In genomic region chr14:22599349-22599748, GRCh38 we compare ENCODE assay signal across 8 cellular contexts. TPM values are rescaled to one million over a fixed set of nuclear protein-coding genes. Genes with fewer than 3 reads are reported as not detected.
A peak's percentile ranks its signal among the peaks of the same experiment; 100 is the strongest.
DNase-seq lines count a peak whose midpoint lies in the region; ATAC-seq and TF ChIP-seq lines count a peak whose summit lies in the region.

No MANE protein-coding gene starts in this region.

- no peaks in the 10 kb centered on the region for H3K27me3 ChIP-seq in right atrium auricular region
- H3K27me3 ChIP-seq in muscle layer of colon (ENCODE audit: control insufficient read depth in 1 of 2, insufficient read depth in 2 of 2, low read length in 2 of 2) = no peaks in the 10 kb centered on the region
- no peaks in the 10 kb centered on the region for H3K27me3 ChIP-seq in vagina

- peaks cover 9% of the 10 kb centered on the region for H3K27me3 Mint-ChIP-seq in central memory CD8-positive, alpha-beta T cell

- TF ChIP-seq CTCF in right atrium auricular region (IDR thresholded peaks at IDR 0.05) (no peak), vagina (IDR thresholded peaks at IDR 0.05) (no peak)

- H3K9me3 ChIP-seq in right atrium auricular region (no peaks in the 10 kb centered on the region), muscle layer of colon (ENCODE audit: low read length) (no peaks in the 10 kb centered on the region), vagina (no peaks in the 10 kb centered on the region)

- H3K4me1 ChIP-seq in right atrium auricular region = peaks cover 0 to 17% of the 10 kb centered on the region in 2 donors
- H3K4me1 ChIP-seq in muscle layer of colon (ENCODE audit: insufficient read depth, low read length) = peaks cover 25% of the 10 kb centered on the region
- peaks cover 27% of the 10 kb centered on the region for H3K4me1 ChIP-seq in vagina

- ATAC-seq in Right ventricle myocardium inferior = no peak
- no peak for ATAC-seq in central memory CD8-positive, alpha-beta T cell (replicated peaks; ENCODE audit: extremely low read depth, poor library complexity, severe bottlenecking)
- no peak for ATAC-seq in HG02870 (IDR thresholded peaks at IDR 0.05; ENCODE audit: unreplicated experiment)
- no peak for ATAC-seq in GM21515 (IDR thresholded peaks at IDR 0.05; ENCODE audit: unreplicated experiment)
- no peak for ATAC-seq in GM19467 (IDR thresholded peaks at IDR 0.05; ENCODE audit: unreplicated experiment)

- H3K4me3 Mint-ChIP-seq in central memory CD8-positive, alpha-beta T cell = peak overlapping the region; percentile 98

- peaks cover 14% of the 10 kb centered on the region for H3K36me3 Mint-ChIP-seq in central memory CD8-positive, alpha-beta T cell (ENCODE audit: insufficient read depth)

- no peaks in the 10 kb centered on the region for H3K9me3 Mint-ChIP-seq in central memory CD8-positive, alpha-beta T cell

- H3K27ac ChIP-seq in right atrium auricular region (peak overlapping the region; percentile 90 to 94), muscle layer of colon (ENCODE audit: low read depth, low read length) (peak overlapping the region; percentile 35), vagina (peak overlapping the region; percentile 93)

- H3K4me3 ChIP-seq in right atrium auricular region (peak overlapping the region; percentile 82 to 83), muscle layer of colon (ENCODE audit: low read depth in 1 of 2, low read length in 2 of 2) (peak overlapping the region in 1 of 2 donors; percentile 96), vagina (peak overlapping the region; percentile 67 to 70)

- peak overlapping the region; percentile 94 for H3K27ac Mint-ChIP-seq in central memory CD8-positive, alpha-beta T cell (ENCODE audit: low read depth)

- DNase-seq in right atrium auricular region (ENCODE audit: low spot score) (no peak), Right ventricle myocardium inferior (ENCODE audit: missing footprints) (no peak), vagina (ENCODE audit: extremely low spot score in 2 of 2) (no peak)
- DNase-seq in central memory CD8-positive, alpha-beta T cell (ENCODE audit: low spot score in 2 of 2) = no peak

- intact Hi-C loops in Right ventricle myocardium inferior (cut with DNase I) (no loop called here), vagina (cut with DNase I) (no loop called here)

- TF ChIP-seq POLR2A in vagina (IDR thresholded peaks at IDR 0.05) = no peak

- peak overlapping the region; percentile 74 for H3K9ac ChIP-seq in muscle layer of colon (ENCODE audit: low read length)

- H3K36me3 ChIP-seq in right atrium auricular region = peaks cover 27% of the 10 kb centered on the region
- H3K36me3 ChIP-seq in muscle layer of colon (ENCODE audit: insufficient read depth, low read length) = peaks cover 27% of the 10 kb centered on the region
- peaks cover 0 to 27% of the 10 kb centered on the region in 2 donors for H3K36me3 ChIP-seq in vagina

- peaks cover 36% of the 10 kb centered on the region for H3K4me1 Mint-ChIP-seq in central memory CD8-positive, alpha-beta T cell

RNA-seq across cellular contexts. Expression of gene ABHD4, which starts 1.2 kb away (rescaled TPM):
- total RNA-seq in right atrium auricular region = 10 to 100 TPM; 20.9 to 25.4 TPM
- 22.0 TPM for total RNA-seq in Right ventricle myocardium inferior
- 31.9 TPM for total RNA-seq in vagina

RNA-seq across cellular contexts. Expression of gene DAD1, which starts 10.3 kb away (rescaled TPM):
- total RNA-seq in right atrium auricular region (100 to 1,000 TPM; 250 to 251 TPM), Right ventricle myocardium inferior (143 TPM), vagina (145 TPM)

RNA-seq across cellular contexts. Expression of gene OR6J1, which starts 44.8 kb away (rescaled TPM):
- not detected for total RNA-seq in right atrium auricular region
- not detected for total RNA-seq in Right ventricle myocardium inferior
- not detected for total RNA-seq in vagina

Comparison
In these comparisons a context has a peak if more than half of its experiments do, and no peak if none do; other contexts are left out.
1. H3K27ac ChIP-seq: peak in every context shown above with its lines; median percentile 93 in vagina; 92 in right atrium auricular region; 35 in muscle layer of colon.